ENCODE assay signal across 19 cellular contexts in the genomic region with DNA sequence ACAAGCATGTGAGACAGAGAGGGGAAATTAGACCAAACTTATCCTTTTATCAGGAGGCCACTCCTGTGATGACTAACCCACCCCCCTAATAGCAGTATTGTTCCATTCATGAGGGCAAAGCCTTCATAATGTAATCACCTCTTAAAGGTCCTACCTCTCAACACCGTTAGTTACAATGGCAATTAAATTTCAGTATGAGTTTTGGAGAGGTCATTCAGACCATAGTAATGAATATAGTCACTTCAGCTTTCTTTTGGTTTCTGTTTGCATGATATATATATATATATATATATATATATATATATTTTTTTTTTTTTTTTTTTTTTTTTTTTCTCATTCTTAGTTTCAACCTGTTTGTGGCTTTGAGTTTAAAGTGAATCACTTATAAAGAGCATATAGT. TPM values are rescaled to one million over a fixed set of nuclear protein-coding genes. Genes with fewer than 3 reads are reported as not detected.
A peak's percentile ranks its signal among the peaks of the same experiment; 100 is the strongest.
DNase-seq lines count a peak whose midpoint lies in the region; ATAC-seq, FAIRE-seq and TF ChIP-seq lines count a peak whose summit lies in the region.
"Had no signal": no experiment of that assay in that cellular context is flagged by ENCODE, and none has a peak within 500 bp of the region (broad histone marks: within the 10 kb centered on the region; RNA-seq: fewer than 3 reads in every experiment).

No MANE protein-coding gene starts in this region.

- TF ChIP-seq CTCF in MM.1S (IDR thresholded peaks at IDR 0.05; ENCODE audit: low read length), result no peak
- TF ChIP-seq CTCF in K562 (IDR thresholded peaks at IDR 0.05 in 2 of 3, conservative IDR thresholded peaks at IDR 0.05 in 1 of 3; ENCODE audit: insufficient read depth in 2 of 3, low read depth in 1 of 3, low read length in 3 of 3), result no peak
- TF ChIP-seq CTCF in upper lobe of left lung (IDR thresholded peaks at IDR 0.05), result no peak

- POLR2A ChIA-PET in K562 (lab: Yijun Ruan, JAX), result no interaction called here

- H2AFZ ChIP-seq in MM.1S (ENCODE audit: low read length) (no peak overlapping the region), K562 (ENCODE audit: low read depth, low read length) (no peak overlapping the region)
- H2AFZ ChIP-seq: GM23248 had no signal

- H3K79me2 ChIP-seq in MM.1S (ENCODE audit: low read length) (no peaks in the 10 kb centered on the region), K562 (ENCODE audit: control insufficient read depth, insufficient read depth, low read length) (peaks cover 55% of the 10 kb centered on the region)

- no peaks in the 10 kb centered on the region for H3K9me3 ChIP-seq in MM.1S (replicated peaks; ENCODE audit: insufficient read depth, low read length)
- H3K9me3 ChIP-seq in K562 (replicated peaks; ENCODE audit: control insufficient read depth, insufficient read depth, low read depth, low read length), result no peaks in the 10 kb centered on the region
- H3K9me3 ChIP-seq in upper lobe of left lung, result no peaks in the 10 kb centered on the region

- no peaks in the 10 kb centered on the region for H3K9me2 ChIP-seq in MM.1S (replicated peaks; ENCODE audit: insufficient read depth, low read length)

- no peaks in the 10 kb centered on the region for H3K27me3 ChIP-seq in MM.1S (replicated peaks; ENCODE audit: insufficient read depth, low read length)
- no peaks in the 10 kb centered on the region for H3K27me3 ChIP-seq in K562 (ENCODE audit: control insufficient read depth in 2 of 2, insufficient read depth in 2 of 2, low read length in 2 of 2)
- H3K27me3 ChIP-seq in upper lobe of left lung, result no peaks in the 10 kb centered on the region

- H3K9ac ChIP-seq in MM.1S (ENCODE audit: low read length) (no peak overlapping the region), K562 (ENCODE audit: insufficient read depth in 1 of 2, low read depth in 2 of 2, low read length in 2 of 2) (no peak overlapping the region)
- H3K9ac ChIP-seq: GM23248 had no signal

- intact Hi-C loops in K562 (cut with micrococcal nuclease), result no loop called here

- H3K4me2 ChIP-seq in MM.1S (ENCODE audit: low read depth, low read length) (no peak overlapping the region), K562 (ENCODE audit: insufficient read depth, low read length) (no peak overlapping the region)

- no peak for TF ChIP-seq POLR2A in K562 (conservative IDR thresholded peaks at IDR 0.05)
- no peak for TF ChIP-seq POLR2A in upper lobe of left lung (IDR thresholded peaks at IDR 0.05)

- TF ChIP-seq EP300 in K562 (IDR thresholded peaks at IDR 0.05; ENCODE audit: low read length) (no peak), upper lobe of left lung (IDR thresholded peaks at IDR 0.05) (no peak)

- H3K27ac ChIP-seq in MM.1S (ENCODE audit: low read length) (no peak overlapping the region), K562 (ENCODE audit: extremely low read depth, low read depth, low read length) (no peak overlapping the region), upper lobe of left lung (no peak overlapping the region)
- H3K27ac ChIP-seq: GM23248 had no signal

- H3F3A ChIP-seq in MM.1S (ENCODE audit: insufficient read depth, low read length), result no peaks in the 10 kb centered on the region

- H4K20me1 ChIP-seq in MM.1S (ENCODE audit: insufficient read depth, low read length), result no peaks in the 10 kb centered on the region
- H4K20me1 ChIP-seq in K562 (replicated peaks; ENCODE audit: control insufficient read depth, insufficient read depth, low read length), result 0 out of 2 replicates have a peak, but pooled peaks cover 4% of the 10 kb centered on the region

- DNase-seq in MM.1S (peak; percentile 8), K562 (ENCODE audit: extremely low read depth in 1 of 4, low spot score in 3 of 4) (no peak), upper lobe of left lung (no peak), OCI-M1 (lab: John Stamatoyannopoulos, UW) (no peak)
- DNase-seq: C1 segment of cervical spinal cord; Calu3; CD4-positive, alpha-beta memory T cell; COR-L47; DMS79; EL; GDM1; GM23248; H9 had no signal

- CTCF ChIA-PET in K562 (lab: Yijun Ruan, JAX; ENCODE audit: low intra/inter-chr PET ratio), result no interaction called here

- TF ChIP-seq RAD21 in K562 (CRISPR knock-in tag; conservative IDR thresholded peaks at IDR 0.05 in 1 of 2, IDR thresholded peaks at IDR 0.05 in 1 of 2), result no peak

- no TSS peak for BruUV-seq in K562 (replicated peaks; lab: Mats Ljungman, UMichigan)

- H3K9me1 ChIP-seq in K562 (ENCODE audit: control insufficient read depth, insufficient read depth, low read length), result no peaks in the 10 kb centered on the region

- 33% methylated on average over 1 of the region's 1 CpG for WGBS in K562 (ENCODE audit: insufficient coverage, low coverage, missing lambda C conversion rate)
- 75 to 86% methylated on average over 1 of the region's 1 CpG for WGBS in upper lobe of left lung, 2 donors

- H3K4me3 ChIP-seq in MM.1S (ENCODE audit: low read length), result no peak overlapping the region
- no peak overlapping the region for H3K4me3 ChIP-seq in K562
- no peak overlapping the region for H3K4me3 ChIP-seq in upper lobe of left lung
- H3K4me3 ChIP-seq: GM23248 had no signal

- peak; percentile 64 for ATAC-seq in GM18499 (IDR thresholded peaks at IDR 0.05; ENCODE audit: insufficient read depth, unreplicated experiment)
- peak; percentile 82 for ATAC-seq in GM19455 (IDR thresholded peaks at IDR 0.05; ENCODE audit: unreplicated experiment)
- ATAC-seq in K562, result peak; percentile 28; the same call in 2 of the 3 replicates
- no peak for ATAC-seq in upper lobe of left lung (ENCODE audit: low FRiP score in 2 of 2)
- no peak for ATAC-seq in HG03521 (IDR thresholded peaks at IDR 0.05; ENCODE audit: unreplicated experiment)
- ATAC-seq: HCT116 had no signal

- no peaks in the 10 kb centered on the region for H3K4me1 ChIP-seq in MM.1S (ENCODE audit: low read length)
- no peaks in the 10 kb centered on the region; a peak in 1 of 5 replicates for H3K4me1 ChIP-seq in K562 (replicated peaks in 1 of 2; ENCODE audit: control insufficient read depth in 2 of 2, insufficient read depth in 2 of 2, low read length in 2 of 2)
- no peaks in the 10 kb centered on the region for H3K4me1 ChIP-seq in upper lobe of left lung

- in situ Hi-C loops in K562 (cut with MboI), result no loop called here

- FAIRE-seq in K562 (lab: Jason Lieb, UNC), result no peak
- FAIRE-seq: GM12891 had no signal

- H3K36me3 ChIP-seq in MM.1S (replicated peaks; ENCODE audit: insufficient read depth, low read length) (no peaks in the 10 kb centered on the region), K562 (ENCODE audit: control insufficient read depth, insufficient read depth, low read length) (no peaks in the 10 kb centered on the region), upper lobe of left lung (no peaks in the 10 kb centered on the region)

TF ChIP-seq in K562, 482 proteins besides CTCF, POLR2A, EP300 and RAD21 (continues in another document):
- TF ChIP-seq PTTG1 (tag; IDR thresholded peaks at IDR 0.05; ENCODE audit: low read depth), result no peak

RNA-seq across cellular contexts. Expression of gene ADGRV1, which starts 10.5 kb away (rescaled TPM):
- total RNA-seq in K562 (2011; cell fraction: chromatin; rRNA removed; ENCODE audit: low replicate concordance), result 426 and 1,792 TPM in 2 replicates
- total RNA-seq in K562 (2011; cell fraction: nucleolus; rRNA removed), result 167 and 305 TPM in 2 replicates
- total RNA-seq in K562 (2011; cell fraction: nucleoplasm; rRNA removed), result 499 and 612 TPM in 2 replicates
- total RNA-seq in K562 (2014; rRNA removed) (71.6 and 75.0 TPM in 2 replicates), K562 (2014; rRNA removed; fragmentation: Illumina TruSeq; extraction: Trizol) (156 and 170 TPM in 2 replicates), K562 (2015; rRNA removed; fragmentation: Illumina TruSeq; extraction: Trizol) (101 and 111 TPM in 2 replicates), K562 (2021) (70.6 and 73.7 TPM in 2 replicates), upper lobe of left lung (100 to 1,000 TPM in 2 of 6 donors, 10 to 100 TPM in 4; 22.3 to 129 (median 60.4) TPM)
- polyA plus RNA-seq in K562 (2011; rRNA removed) (49.6 and 58.2 TPM in 2 replicates), K562 (2014; fragmentation: Illumina TruSeq; extraction: Trizol) (45.6 and 47.5 TPM in 2 replicates), K562 (2014; fragmentation: Nextera tagmentation; extraction: Ambion mirVana) (10 to 100 TPM; 21.7 to 24.5 TPM), K562 (2014; rRNA removed) (50.7 and 51.8 TPM in 2 replicates)
- 18.0 and 26.3 TPM in 2 replicates for polyA plus RNA-seq in K562 (2011; cell fraction: cytosol; rRNA removed)
- 135 and 146 TPM in 2 replicates for polyA plus RNA-seq in K562 (2011; cell fraction: nucleus; rRNA removed)
- 34.1 and 37.7 TPM in 2 replicates for polyA plus RNA-seq in K562 (2012)
- 318 and 333 TPM in 2 replicates for polyA minus RNA-seq in K562 (2011; rRNA and poly(A)+ RNA removed)
- 24.5 and 45.3 TPM in 2 replicates for polyA minus RNA-seq in K562 (2011; cell fraction: cytosol; rRNA and poly(A)+ RNA removed)
- polyA minus RNA-seq in K562 (2011; cell fraction: nucleus; rRNA and poly(A)+ RNA removed), result 512 and 599 TPM in 2 replicates
- total RNA-seq: A172, GM23248 had no signal
- polyA plus RNA-seq: CD4-positive, alpha-beta memory T cell; GM23248 had no signal

RNA-seq across cellular contexts. Expression of gene LYSMD3, which starts 39.7 kb away (rescaled TPM):
- total RNA-seq in K562 (2011; cell fraction: chromatin; rRNA removed; ENCODE audit: low replicate concordance), result 8.0 and 49.3 TPM in 2 replicates
- 4.8 and 6.4 TPM in 2 replicates for total RNA-seq in K562 (2011; cell fraction: nucleolus; rRNA removed)
- total RNA-seq in K562 (2011; cell fraction: nucleoplasm; rRNA removed), result 15.0 and 31.4 TPM in 2 replicates
- total RNA-seq in K562 (2014; rRNA removed), result 11.7 TPM in 2 replicates
- 23.3 and 30.3 TPM in 2 replicates for total RNA-seq in K562 (2014; rRNA removed; fragmentation: Illumina TruSeq; extraction: Trizol)
- total RNA-seq in K562 (2015; rRNA removed; fragmentation: Illumina TruSeq; extraction: Trizol), result 17.5 and 20.7 TPM in 2 replicates
- 21.1 and 21.9 TPM in 2 replicates for total RNA-seq in K562 (2021)
- polyA plus RNA-seq in K562 (2011; rRNA removed), result 35.1 and 42.3 TPM in 2 replicates
- polyA plus RNA-seq in K562 (2011; cell fraction: cytosol; rRNA removed), result 4.8 and 14.0 TPM in 2 replicates
- 8.2 and 12.3 TPM in 2 replicates for polyA plus RNA-seq in K562 (2011; cell fraction: nucleus; rRNA removed)
- 15.0 and 18.3 TPM in 2 replicates for polyA plus RNA-seq in K562 (2012)
- polyA plus RNA-seq in K562 (2014; fragmentation: Illumina TruSeq; extraction: Trizol), result 21.2 and 25.0 TPM in 2 replicates
- polyA plus RNA-seq in K562 (2014; fragmentation: Nextera tagmentation; extraction: Ambion mirVana), result 10 to 100 TPM in 1 of 2 experiments, 1 to 10 TPM in 1; 9.5 to 19.2 TPM
- 16.5 and 17.6 TPM in 2 replicates for polyA plus RNA-seq in K562 (2014; rRNA removed)
- polyA minus RNA-seq in K562 (2011; rRNA and poly(A)+ RNA removed), result 61.9 and 70.0 TPM in 2 replicates
- polyA minus RNA-seq in K562 (2011; cell fraction: cytosol; rRNA and poly(A)+ RNA removed), result 16.2 and 17.2 TPM in 2 replicates
- 10.4 and 21.7 TPM in 2 replicates for polyA minus RNA-seq in K562 (2011; cell fraction: nucleus; rRNA and poly(A)+ RNA removed)
- 10 to 100 TPM in 4 of 6 donors, 1 to 10 TPM in 2; 4.2 to 37.5 (median 18.9) TPM for total RNA-seq in upper lobe of left lung

Comparison
In these comparisons a context has a peak if more than half of its experiments do, and no peak if none do; other contexts are left out.
1. ATAC-seq: peak in GM18499 (single experiment), GM19455 (single experiment) and K562 (single experiment); none in upper lobe of left lung (0 of 2) and HG03521 (single experiment).